In genomic region chr2:86292571-86293515, GRCh38 we compare ENCODE assay signal across 24 cellular contexts. TPM values are rescaled to one million over a fixed set of nuclear protein-coding genes. Genes with fewer than 3 reads are reported as not detected.
"Had no signal": no experiment of that assay in that cellular context is flagged by ENCODE, and none has a peak within 500 bp of the region (broad histone marks: within the 10 kb centered on the region; RNA-seq: fewer than 3 reads in every experiment).

No MANE protein-coding gene starts in this region.

- H3K9me3 Mint-ChIP-seq: activated CD4-positive, alpha-beta memory T cell treated with anti-CD3 and anti-CD28 coated beads, Interleukin-2, amount 10 ng/mL, durations not matched to agents 7 days and 5 days; activated CD4-positive, alpha-beta T cell treated with anti-CD3 and anti-CD28 coated beads, Interleukin-2, amount 10 ng/mL, durations not matched to agents 7 days and 5 days; nephron progenitor cell; stimulated activated memory B cell treated with anti-CD40 and anti-IgM and Interleukin-4, amounts not matched to agents 10 μg/mL and 1 μg/mL and 100 μg/mL, for 72 hours had no signal

- ATAC-seq: gastroesophageal sphincter; left lobe of liver; lower lobe of right lung; stimulated activated memory B cell treated with anti-CD40 and anti-IgM and Interleukin-4, amounts not matched to agents 10 μg/mL and 1 μg/mL and 100 μg/mL, for 72 hours had no signal

- H3K4me3 ChIP-seq: gastroesophageal sphincter, lower lobe of right lung, pancreas, prostate gland, sigmoid colon, stomach, thyroid gland had no signal

- DNase-seq: activated CD4-positive, alpha-beta memory T cell treated with anti-CD3 and anti-CD28 coated beads, Interleukin-2, amount 10 ng/mL, durations not matched to agents 7 days and 5 days; activated CD4-positive, alpha-beta T cell treated with anti-CD3 and anti-CD28 coated beads for 1 hour; activated CD4-positive, alpha-beta T cell treated with anti-CD3 and anti-CD28 coated beads, Interleukin-2, amount 10 ng/mL, durations not matched to agents 7 days and 5 days; activated effector memory CD4-positive, alpha-beta T cell treated with Interleukin-2 at 50 U/mL for 16 hours; activated naive CD4-positive, alpha-beta T cell treated with Interleukin-2 at 50 U/mL for 16 hours; anterior cingulate cortex; effector CD8-positive, alpha-beta T cell; lower lobe of right lung; mesenchymal stem cell; nephron progenitor cell; pancreas; sigmoid colon; small intestine; stimulated activated CD4-positive, alpha-beta T cell treated with anti-CD3 and anti-CD28 coated beads, Interleukin-4, amount 100 ng/mL, for 4 hours; stimulated activated CD8-positive, alpha-beta memory T cell treated with anti-CD3 and anti-CD28 coated beads, Interleukin-4, amount 100 ng/mL, for 48 hours; stomach; T-helper 2 cell; thyroid gland had no signal

- H3K9me3 ChIP-seq: gastroesophageal sphincter, lower lobe of right lung, pancreas, prostate gland, sigmoid colon, stomach, thyroid gland had no signal

- H3K4me3 Mint-ChIP-seq: activated CD4-positive, alpha-beta memory T cell treated with anti-CD3 and anti-CD28 coated beads, Interleukin-2, amount 10 ng/mL, durations not matched to agents 7 days and 5 days; activated CD4-positive, alpha-beta T cell treated with anti-CD3 and anti-CD28 coated beads, Interleukin-2, amount 10 ng/mL, durations not matched to agents 7 days and 5 days; activated naive CD8-positive, alpha-beta T cell; nephron progenitor cell; stimulated activated memory B cell treated with anti-CD40 and anti-IgM and Interleukin-4, amounts not matched to agents 10 μg/mL and 1 μg/mL and 100 μg/mL, for 72 hours had no signal

- H3K27me3 ChIP-seq: gastroesophageal sphincter, pancreas, sigmoid colon, stomach, thyroid gland had no signal

- H3K36me3 ChIP-seq: gastroesophageal sphincter, lower lobe of right lung, pancreas, prostate gland, sigmoid colon, stomach, thyroid gland had no signal

- H3K4me1 ChIP-seq: lower lobe of right lung, pancreas, prostate gland, thyroid gland had no signal

- H3K27ac ChIP-seq: epithelial cell of prostate, lower lobe of right lung, pancreas, prostate gland, stomach, thyroid gland had no signal

- H3K27ac Mint-ChIP-seq: activated CD4-positive, alpha-beta memory T cell treated with anti-CD3 and anti-CD28 coated beads, Interleukin-2, amount 10 ng/mL, durations not matched to agents 7 days and 5 days; activated CD4-positive, alpha-beta T cell treated with anti-CD3 and anti-CD28 coated beads, Interleukin-2, amount 10 ng/mL, durations not matched to agents 7 days and 5 days; activated naive CD8-positive, alpha-beta T cell; nephron progenitor cell; stimulated activated memory B cell treated with anti-CD40 and anti-IgM and Interleukin-4, amounts not matched to agents 10 μg/mL and 1 μg/mL and 100 μg/mL, for 72 hours had no signal

- H3K4me1 Mint-ChIP-seq: activated CD4-positive, alpha-beta memory T cell treated with anti-CD3 and anti-CD28 coated beads, Interleukin-2, amount 10 ng/mL, durations not matched to agents 7 days and 5 days; activated CD4-positive, alpha-beta T cell treated with anti-CD3 and anti-CD28 coated beads, Interleukin-2, amount 10 ng/mL, durations not matched to agents 7 days and 5 days; stimulated activated memory B cell treated with anti-CD40 and anti-IgM and Interleukin-4, amounts not matched to agents 10 μg/mL and 1 μg/mL and 100 μg/mL, for 72 hours had no signal

RNA-seq across cellular contexts. Expression of gene REEP1, which starts 44.6 kb away (rescaled TPM):
- total RNA-seq: activated CD4-positive, alpha-beta memory T cell treated with anti-CD3 and anti-CD28 coated beads, Interleukin-2, amount 10 ng/mL, durations not matched to agents 7 days and 5 days had no signal
